ENCODE assay signal across 17 cellular contexts in the genomic region with DNA sequence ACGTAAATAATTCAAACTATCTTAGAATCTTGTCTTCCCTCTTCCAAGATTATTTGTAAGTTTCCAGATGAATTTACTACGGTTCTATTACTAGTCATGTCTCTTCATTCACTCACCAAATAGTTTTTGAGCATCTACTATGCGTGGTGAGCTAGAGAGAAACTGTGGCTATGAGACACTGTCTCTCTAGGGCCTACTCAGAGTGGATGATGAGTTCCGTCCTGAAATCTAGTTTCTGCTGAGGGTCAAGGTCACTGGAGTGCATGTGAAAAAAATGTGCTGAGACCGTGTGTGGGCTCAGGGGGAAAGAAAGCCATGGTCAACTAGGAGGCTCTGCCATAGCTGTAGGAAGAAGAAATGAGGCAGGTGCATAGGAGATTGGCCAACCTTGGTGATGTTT.
DNase-seq lines count a peak whose midpoint lies in the region; ATAC-seq, FAIRE-seq and TF ChIP-seq lines count a peak whose summit lies in the region.
"Had no signal": no experiment of that assay in that cellular context is flagged by ENCODE, and none has a peak within 500 bp of the region (broad histone marks: within the 10 kb centered on the region; RNA-seq: fewer than 3 reads in every experiment).

No MANE protein-coding gene starts in this region.

- H3K9me3 ChIP-seq in MM.1S (replicated peaks; ENCODE audit: insufficient read depth, low read length) = no peaks in the 10 kb centered on the region
- H3K9me3 ChIP-seq: pancreas had no signal

- H3K4me2 ChIP-seq in MM.1S (ENCODE audit: low read depth, low read length) = no peak overlapping the region
- H3K4me2 ChIP-seq: smooth muscle cell had no signal

- ATAC-seq in GM19023 (IDR thresholded peaks at IDR 0.05; ENCODE audit: unreplicated experiment) = peak; percentile 71
- ATAC-seq in HG02938 (IDR thresholded peaks at IDR 0.05; ENCODE audit: unreplicated experiment) = peak; percentile 74
- no peak for ATAC-seq in T-cell (replicated peaks in 1 of 4)
- ATAC-seq: pancreas had no signal

- H3K27ac ChIP-seq in MM.1S (ENCODE audit: low read length) = no peak overlapping the region
- H3K27ac ChIP-seq: coronary artery, pancreas had no signal

- no peak for TF ChIP-seq CTCF in MM.1S (IDR thresholded peaks at IDR 0.05; ENCODE audit: low read length)

- H3K4me3 ChIP-seq in MM.1S (ENCODE audit: low read length) = no peak overlapping the region
- H3K4me3 ChIP-seq: coronary artery, pancreas, smooth muscle cell had no signal

- no peaks in the 10 kb centered on the region for H3K36me3 ChIP-seq in MM.1S (replicated peaks; ENCODE audit: insufficient read depth, low read length)
- H3K36me3 ChIP-seq: pancreas had no signal

- H3K27ac Mint-ChIP-seq in T-cell = peak overlapping the region; percentile 66 to 95
- H3K27ac Mint-ChIP-seq: activated B cell treated with CpG ODN at 0.5 μM for 24 hours had no signal

- CTCF ChIA-PET in T-cell (lab: Charles Lee) = interaction anchor here in 1 of 2 donors (0.7 kb wide), 1 partner anchor 104 kb away, joined by 3 read pairs; no protein-coding TSS in a partner anchor

- H3K36me3 Mint-ChIP-seq in T-cell = peaks cover 4% of the 10 kb centered on the region

- no peaks in the 10 kb centered on the region for H3K27me3 Mint-ChIP-seq in T-cell

- no peaks in the 10 kb centered on the region for H3K79me2 ChIP-seq in MM.1S (ENCODE audit: low read length)

- POLR2A ChIA-PET in T-cell (lab: Charles Lee) = interaction anchor here in 1 of 2 donors (1.6 kb wide), 1 partner anchor 20 kb away, joined by 8 read pairs; no protein-coding TSS in a partner anchor

- peaks cover 22% of the 10 kb centered on the region for H3K4me1 ChIP-seq in MM.1S (ENCODE audit: low read length)
- H3K4me1 ChIP-seq: pancreas had no signal

- H4K20me1 ChIP-seq in MM.1S (ENCODE audit: insufficient read depth, low read length) = no peaks in the 10 kb centered on the region

- no peak for TF ChIP-seq POLR2A in GM12891 (IDR thresholded peaks at IDR 0.05; ENCODE audit: low read depth, low read length)

- H2AFZ ChIP-seq in MM.1S (ENCODE audit: low read length) = no peak overlapping the region

- H3K9me2 ChIP-seq in MM.1S (replicated peaks; ENCODE audit: insufficient read depth, low read length) = no peaks in the 10 kb centered on the region

- H3K27me3 ChIP-seq in MM.1S (replicated peaks; ENCODE audit: insufficient read depth, low read length) = no peaks in the 10 kb centered on the region
- H3K27me3 ChIP-seq: pancreas had no signal

- H3K4me3 Mint-ChIP-seq in T-cell = peak overlapping the region in 1 of 3 donors; percentile 38
- H3K4me3 Mint-ChIP-seq: activated B cell treated with CpG ODN at 0.5 μM for 24 hours had no signal

- peaks cover 0 to 8% (median 0%) of the 10 kb centered on the region in 3 donors for H3K9me3 Mint-ChIP-seq in T-cell

- DNase-seq in GM12891 (ENCODE audit: insufficient read length, low spot score) (no peak), T-cell (no peak), AG08396 (ENCODE audit: low spot score) (no peak), DMS53 treated with DMSO at 0.1 percent for 48 hours (lab: John Stamatoyannopoulos, UW; ENCODE audit: unreplicated experiment) (no peak), UCSD-AML1 (lab: John Stamatoyannopoulos, UW; ENCODE audit: unreplicated experiment) (no peak), MM.1S (no peak)
- DNase-seq: activated B cell treated with CpG ODN at 0.5 μM for 24 hours, anterior cingulate cortex, head of caudate nucleus, NCI-H1092, NCI-H2171 treated with DMSO at 0.1 percent for 48 hours, pancreas had no signal

- H3K9ac ChIP-seq in MM.1S (ENCODE audit: low read length) = no peak overlapping the region

- peak; percentile 93 for FAIRE-seq in GM12891 (lab: Jason Lieb, UNC)
- FAIRE-seq: G401.6, pancreas had no signal

- H3K4me1 Mint-ChIP-seq in T-cell = peaks cover 68 to 92% (median 82%) of the 10 kb centered on the region in 3 donors

- no peaks in the 10 kb centered on the region for H3F3A ChIP-seq in MM.1S (ENCODE audit: insufficient read depth, low read length)

TF ChIP-seq in GM12891, 5 proteins besides CTCF, POLR2A, EP300 and RAD21:
- TF ChIP-seq SPI1 (IDR thresholded peaks at IDR 0.05; ENCODE audit: low read depth, low read length) = no peak
- TF ChIP-seq PAX5 (IDR thresholded peaks at IDR 0.05; ENCODE audit: insufficient read depth, low read length, severe bottlenecking) = no peak
- no peak for TF ChIP-seq POLR2AphosphoS5 (IDR thresholded peaks at IDR 0.05; ENCODE audit: low read depth, low read length)
- no peak for TF ChIP-seq TAF1 (IDR thresholded peaks at IDR 0.05; ENCODE audit: low read depth, low read length)
- no peak for TF ChIP-seq POU2F2 (IDR thresholded peaks at IDR 0.05; ENCODE audit: low read depth, low read length)

Comparison
In these comparisons a context has a peak if more than half of its experiments do, and no peak if none do; other contexts are left out.
1. ATAC-seq: peak in GM19023 (single experiment) and HG02938 (single experiment); none in T-cell (0 of 4).